Comparison of ENCODE assay signal across 16 cellular contexts in the genomic region with DNA sequence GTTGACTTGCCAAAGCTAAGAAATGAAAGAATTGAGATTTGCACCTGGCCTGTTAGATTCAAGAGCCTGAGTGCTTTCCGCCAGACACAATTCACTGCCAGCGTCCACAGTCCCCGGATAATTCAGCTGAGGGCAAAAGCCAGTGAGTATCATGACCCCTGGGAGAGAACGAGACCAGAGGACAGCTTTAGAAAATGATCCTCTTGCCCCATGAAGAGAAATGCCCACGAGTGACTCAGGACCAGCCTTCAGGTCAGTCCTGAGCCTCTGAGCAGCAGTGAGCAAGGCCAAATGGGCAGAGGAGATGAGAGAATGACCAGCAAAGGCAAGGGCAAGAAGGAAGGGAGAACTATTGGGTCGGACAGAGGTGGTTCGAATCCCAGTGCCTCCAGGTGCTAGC.
DNase-seq lines count a peak whose midpoint lies in the region; ATAC-seq and TF ChIP-seq lines count a peak whose summit lies in the region.
"Had no signal": no experiment of that assay in that cellular context is flagged by ENCODE, and none has a peak within 500 bp of the region (broad histone marks: within the 10 kb centered on the region; RNA-seq: fewer than 3 reads in every experiment).

No MANE protein-coding gene starts in this region.

- H3K4me3 ChIP-seq in stomach (no peak overlapping the region), SJCRH30 (no peak overlapping the region)
- H3K4me3 ChIP-seq: BLaER1 treated with 17β-estradiol and CSF1 and Interleukin-3, amounts not matched to agents 10 nM and 100 nM; GM12878 had no signal

- H3K9me3 ChIP-seq in T-helper 17 cell (ENCODE audit: control insufficient read depth, low read length, poor library complexity, severe bottlenecking) (no peaks in the 10 kb centered on the region), stomach (no peaks in the 10 kb centered on the region), SJCRH30 (replicated peaks) (no peaks in the 10 kb centered on the region)
- H3K9me3 ChIP-seq: BLaER1 treated with 17β-estradiol and CSF1 and Interleukin-3, amounts not matched to agents 10 nM and 100 nM had no signal

- peaks cover 49% of the 10 kb centered on the region for H3K27me3 Mint-ChIP-seq in T-helper 17 cell
- H3K27me3 Mint-ChIP-seq in nephron (ENCODE audit: low read depth), result peaks cover 15% of the 10 kb centered on the region

- 80 to 87% (median 84%) methylated on average over 7 of the region's 7 CpGs for WGBS in stomach, 5 donors

- H3K4me1 ChIP-seq in stomach (no peaks in the 10 kb centered on the region), SJCRH30 (no peaks in the 10 kb centered on the region)

- no peaks in the 10 kb centered on the region for H3K4me1 Mint-ChIP-seq in T-helper 17 cell
- H3K4me1 Mint-ChIP-seq in nephron, result peaks cover 7% of the 10 kb centered on the region
- H3K4me1 Mint-ChIP-seq: B cell had no signal

- intact Hi-C loops in stomach (cut with DNase I; ENCODE audit: low total_unique reads), result no loop called here

- H3K9me3 Mint-ChIP-seq in nephron, result no peaks in the 10 kb centered on the region
- H3K9me3 Mint-ChIP-seq: CD8-positive, alpha-beta T cell; H9 had no signal

- ATAC-seq in T-helper 17 cell, result no peak
- ATAC-seq: CD8-positive, alpha-beta T cell; GM12878 had no signal

- no peaks in the 10 kb centered on the region for H3K36me3 ChIP-seq in stomach
- H3K36me3 ChIP-seq in SJCRH30, result no peaks in the 10 kb centered on the region
- H3K36me3 ChIP-seq: BLaER1 treated with 17β-estradiol and CSF1 and Interleukin-3, amounts not matched to agents 10 nM and 100 nM had no signal

- H3K4me3 Mint-ChIP-seq in T-helper 17 cell (no peak overlapping the region), nephron (no peak overlapping the region)
- H3K4me3 Mint-ChIP-seq: B cell; CD8-positive, alpha-beta T cell; H9 had no signal

- H3K27ac Mint-ChIP-seq in T-helper 17 cell (peak overlapping the region; percentile 39), nephron (peak overlapping the region in 2 of 3 experiments; percentile 67 to 82)
- H3K27ac Mint-ChIP-seq: B cell; CD8-positive, alpha-beta T cell; H9 had no signal

- no peak for TF ChIP-seq POLR2A in stomach (IDR thresholded peaks at IDR 0.05)

- H3K27ac ChIP-seq in stomach (no peak overlapping the region), SJCRH30 (no peak overlapping the region)
- H3K27ac ChIP-seq: BLaER1 treated with 17β-estradiol and CSF1 and Interleukin-3, amounts not matched to agents 10 nM and 100 nM; HL-60 had no signal

- no peaks in the 10 kb centered on the region for H3K27me3 ChIP-seq in stomach
- H3K27me3 ChIP-seq in SJCRH30, result no peaks in the 10 kb centered on the region; the same call in 1 of the 2 replicates
- H3K27me3 ChIP-seq: BLaER1 treated with 17β-estradiol and CSF1 and Interleukin-3, amounts not matched to agents 10 nM and 100 nM had no signal

- TF ChIP-seq EP300 in stomach (IDR thresholded peaks at IDR 0.05), result no peak

- DNase-seq in T-helper 17 cell, result no peak
- peak; percentile 28 for DNase-seq in ecto neural progenitor cell (ENCODE audit: low spot score)
- DNase-seq in stomach, result peak; percentile 16
- DNase-seq in GM03348 (ENCODE audit: low spot score), result no peak
- DNase-seq in SHP77 (lab: John Stamatoyannopoulos, UW), result no peak
- no peak for DNase-seq in SJCRH30
- DNase-seq in NCI-H2196 treated with DMSO at 0.1 percent for 48 hours (lab: John Stamatoyannopoulos, UW; ENCODE audit: unreplicated experiment), result no peak
- DNase-seq: Calu3, GF-D8, H9 had no signal

- TF ChIP-seq CTCF in nephron (IDR thresholded peaks at IDR 0.05; ENCODE audit: unreplicated experiment in 3 of 3) (no peak), stomach (IDR thresholded peaks at IDR 0.05) (no peak)

- H3K36me3 Mint-ChIP-seq in T-helper 17 cell (ENCODE audit: low read depth) (no peaks in the 10 kb centered on the region), nephron (ENCODE audit: low read depth) (no peaks in the 10 kb centered on the region)
- H3K36me3 Mint-ChIP-seq: CD8-positive, alpha-beta T cell had no signal

Comparison
In these comparisons a context has a peak if more than half of its experiments do, and no peak if none do; other contexts are left out.
1. DNase-seq: peak in ecto neural progenitor cell (single experiment) and stomach (single experiment); none in T-helper 17 cell (0 of 3), GM03348 (single experiment), SHP77 (0 of 2), SJCRH30 (0 of 2) and NCI-H2196 treated with DMSO at 0.1 percent for 48 hours (single experiment).